8 cellular contexts compared by ENCODE assay signal in the genomic region with DNA sequence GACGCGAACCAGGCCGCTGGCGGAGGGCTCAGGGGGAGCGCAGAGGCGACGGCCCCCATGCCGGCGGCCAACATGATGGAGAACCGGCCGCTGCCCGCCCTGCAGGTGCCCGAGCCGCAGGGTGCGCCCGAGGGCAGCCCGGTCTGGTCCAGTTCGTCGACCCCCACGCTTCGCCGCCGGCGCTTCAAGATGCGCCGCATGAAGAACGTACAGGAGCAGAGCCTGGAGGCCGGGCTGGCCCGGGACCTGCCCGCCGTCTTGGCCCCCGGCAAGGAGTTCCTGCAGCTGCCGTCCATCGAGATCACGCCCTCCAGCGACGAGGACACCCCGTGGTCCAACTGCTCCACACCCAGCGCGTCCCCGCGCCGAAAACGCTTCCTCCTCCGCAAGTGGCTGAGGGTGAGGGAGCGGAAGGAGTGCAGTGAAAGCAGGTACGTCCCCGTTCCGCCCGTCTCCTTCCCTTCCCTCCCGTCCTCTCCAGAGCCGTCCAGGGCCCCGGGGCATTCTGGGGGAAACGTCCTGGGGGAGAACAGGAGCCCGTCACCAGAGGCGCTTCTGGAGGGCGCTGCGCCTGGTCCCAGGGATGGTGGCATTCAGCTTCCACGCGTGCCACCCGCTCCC. TPM values are rescaled to one million over a fixed set of nuclear protein-coding genes. Genes with fewer than 3 reads are reported as not detected.
A peak's percentile ranks its signal among the peaks of the same experiment; 100 is the strongest.
DNase-seq lines count a peak whose midpoint lies in the region; ATAC-seq lines count a peak whose summit lies in the region.

No MANE protein-coding gene starts in this region.

- no peaks in the 10 kb centered on the region for H3K9me3 ChIP-seq in mesodermal cell (ENCODE audit: control insufficient read depth, low read length)

- DNase-seq in CD1c-positive myeloid dendritic cell (ENCODE audit: extremely low spot score): peak; percentile 77
- DNase-seq in LHCN-M2 (ENCODE audit: low read depth): peak; percentile 29
- DNase-seq in activated CD4-positive, alpha-beta T cell treated with anti-CD3 and anti-CD28 coated beads for 48 hours: peak; percentile 76
- peak; percentile 6 for DNase-seq in effector CD8-positive, alpha-beta T cell (lab: John Stamatoyannopoulos, UW)
- peak; percentile 15 to 36 for DNase-seq in stimulated activated CD8-positive, alpha-beta memory T cell treated with anti-CD3 and anti-CD28 coated beads, Interleukin-7, amount 100 ng/mL, for 4 hours (ENCODE audit: low read depth in 2 of 2)

- peak overlapping the region; percentile 82 for H3K27ac ChIP-seq in mesodermal cell (ENCODE audit: low read depth, low read length, severe bottlenecking)

- peaks cover 2% of the 10 kb centered on the region for H3K36me3 ChIP-seq in mesodermal cell (ENCODE audit: control insufficient read depth, insufficient read depth, low read length)

- H3K4me1 ChIP-seq in mesodermal cell (ENCODE audit: control insufficient read depth, insufficient read depth, low read length, poor library complexity, severe bottlenecking): peaks cover 2% of the 10 kb centered on the region

- peak overlapping the region; percentile 76 for H3K4me3 ChIP-seq in mesodermal cell (ENCODE audit: extremely low read depth, insufficient read depth, low read length, poor library complexity, severe bottlenecking)

- WGBS in mesodermal cell (ENCODE audit: insufficient coverage in 2 of 2), 2 experiments: 0 to 1% methylated on average over 44 to 55 of the region's 61 CpGs

- ATAC-seq in GM21360 (IDR thresholded peaks at IDR 0.05; ENCODE audit: unreplicated experiment): peak; percentile 45
- no peak for ATAC-seq in HG03135 (IDR thresholded peaks at IDR 0.05; ENCODE audit: unreplicated experiment)

RNA-seq across cellular contexts. Expression of a gene that starts 0.8 kb away (rescaled TPM):
- total RNA-seq in LHCN-M2 (2014; rRNA removed): 4.2 and 4.8 TPM in 2 replicates
- 3.6 TPM for polyA plus RNA-seq in LHCN-M2 (2012)
- polyA plus RNA-seq in mesodermal cell (2013, experiment 1 of 2): 11.1 TPM
- 8.9 TPM for polyA plus RNA-seq in mesodermal cell (2013, experiment 2 of 2)

Comparison
In these comparisons a context has a peak if more than half of its experiments do, and no peak if none do; other contexts are left out.
1. DNase-seq: peak in every context shown above with its lines; median percentile 77 in CD1c-positive myeloid dendritic cell; 76 in activated CD4-positive, alpha-beta T cell treated with anti-CD3 and anti-CD28 coated beads for 48 hours; 29 in LHCN-M2; 26 in stimulated activated CD8-positive, alpha-beta memory T cell treated with anti-CD3 and anti-CD28 coated beads, Interleukin-7, amount 100 ng/mL, for 4 hours; 6 in effector CD8-positive, alpha-beta T cell.